ENCODE assay signal across 18 cellular contexts in the genomic region with DNA sequence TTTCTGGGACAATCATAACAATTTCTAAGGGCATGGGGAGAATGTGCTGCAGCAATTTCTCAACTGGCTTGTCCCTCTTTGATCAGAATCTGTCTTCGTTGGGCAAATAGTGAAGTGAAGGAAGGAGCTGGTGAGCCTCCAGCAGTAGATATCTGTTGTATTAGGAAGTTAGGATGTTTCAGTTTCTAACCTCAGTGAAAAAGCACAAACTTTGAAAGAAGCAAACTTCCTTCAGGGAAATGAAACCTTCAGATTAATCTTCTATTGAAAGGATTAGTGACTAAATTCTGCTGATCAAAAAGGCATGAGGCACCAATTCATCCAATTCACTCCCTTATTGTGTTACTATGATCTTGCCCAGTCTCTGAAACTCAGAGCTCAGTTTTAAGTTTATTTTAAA. TPM values are rescaled to one million over a fixed set of nuclear protein-coding genes. Genes with fewer than 3 reads are reported as not detected.
A peak's percentile ranks its signal among the peaks of the same experiment; 100 is the strongest.
DNase-seq lines count a peak whose midpoint lies in the region; ATAC-seq and TF ChIP-seq lines count a peak whose summit lies in the region.
"Had no signal": no experiment of that assay in that cellular context is flagged by ENCODE, and none has a peak within 500 bp of the region (broad histone marks: within the 10 kb centered on the region; RNA-seq: fewer than 3 reads in every experiment).

No MANE protein-coding gene starts in this region.

- TF ChIP-seq CTCF in heart right ventricle (IDR thresholded peaks at IDR 0.05) (no peak), right atrium auricular region (IDR thresholded peaks at IDR 0.05) (no peak), upper lobe of right lung (IDR thresholded peaks at IDR 0.05) (no peak)

- ATAC-seq in heart right ventricle (no peak), naive B cell (ENCODE audit: low read depth in 2 of 2) (peak; percentile 46), upper lobe of right lung (no peak)
- ATAC-seq: activated CD4-positive, CD25-positive, alpha-beta regulatory T cell treated with anti-CD3 and anti-CD28 coated beads, Interleukin-2, amount 50 U/mL, for 24 hours; HepG2 had no signal

- peaks cover 0 to 77% (median 21%) of the 10 kb centered on the region in 9 donors for H3K4me1 ChIP-seq in heart right ventricle
- H3K4me1 ChIP-seq in right atrium auricular region, result peaks cover 0 to 24% of the 10 kb centered on the region in 2 donors
- H3K4me1 ChIP-seq in upper lobe of right lung, result peaks cover 20% of the 10 kb centered on the region

- peaks cover 0 to 27% (median 0%) of the 10 kb centered on the region in 9 donors for H3K36me3 ChIP-seq in heart right ventricle
- H3K36me3 ChIP-seq in right atrium auricular region, result no peaks in the 10 kb centered on the region
- peaks cover 7% of the 10 kb centered on the region for H3K36me3 ChIP-seq in upper lobe of right lung
- H3K36me3 ChIP-seq: adrenal gland, tibial artery had no signal

- peaks cover 0 to 4% (median 0%) of the 10 kb centered on the region in 3 donors for H3K27me3 Mint-ChIP-seq in naive B cell

- intact Hi-C loops in heart right ventricle (cut with DNase I), result loop anchor here in 2 of 10 donors (5.0 kb wide), 2 partner anchors 70 to 75 kb away; no protein-coding TSS in a partner anchor
- intact Hi-C loops in upper lobe of right lung (cut with DNase I), result no loop called here

- no peaks in the 10 kb centered on the region for H3K36me3 Mint-ChIP-seq in naive B cell

- DNase-seq in heart right ventricle, result no peak
- DNase-seq in right atrium auricular region (ENCODE audit: low spot score), result no peak
- no peak for DNase-seq in caudate nucleus (lab: John Stamatoyannopoulos, UW)
- DNase-seq in naive B cell, result peak; percentile 37
- DNase-seq in upper lobe of right lung, result no peak
- no peak for DNase-seq in NCI-H345 treated with DMSO at 0.1 percent for 48 hours (lab: John Stamatoyannopoulos, UW; ENCODE audit: unreplicated experiment)
- no peak for DNase-seq in NCI-H2081 (lab: John Stamatoyannopoulos, UW)
- no peak for DNase-seq in DMS153 (lab: John Stamatoyannopoulos, UW)
- DNase-seq: activated T-cell treated with anti-CD3 and anti-CD28 coated beads, Interleukin-2, amount 50 U/mL, for 1 hour; adrenal gland; DMS53; HFFc6; NCI-H1417 treated with DMSO at 0.1 percent for 48 hours; NCI-H774; SK-N-SH; tibial artery had no signal

- H3K9me3 ChIP-seq in heart right ventricle, result no peaks in the 10 kb centered on the region
- H3K9me3 ChIP-seq in right atrium auricular region, result no peaks in the 10 kb centered on the region
- H3K9me3 ChIP-seq in upper lobe of right lung, result no peaks in the 10 kb centered on the region
- H3K9me3 ChIP-seq: adrenal gland, SK-N-SH, tibial artery had no signal

- H3K27me3 ChIP-seq in heart right ventricle (peaks cover 0 to 24% (median 0%) of the 10 kb centered on the region in 7 donors), right atrium auricular region (no peaks in the 10 kb centered on the region), upper lobe of right lung (peaks cover 6% of the 10 kb centered on the region)

- H3K4me1 Mint-ChIP-seq in naive B cell, result peaks cover 26 to 37% (median 28%) of the 10 kb centered on the region in 3 donors

- WGBS in heart right ventricle, 2 donors, result 48 to 50% methylated on average over 1 of the region's 1 CpG

- peak overlapping the region in 7 of 10 donors; percentile 65 to 92 (median 75) for H3K4me3 ChIP-seq in heart right ventricle
- H3K4me3 ChIP-seq in right atrium auricular region, result peak overlapping the region in 1 of 2 donors; percentile 63
- H3K4me3 ChIP-seq in upper lobe of right lung, result peak overlapping the region; percentile 61

- H3K27ac Mint-ChIP-seq in naive B cell, result peak overlapping the region in 4 of 6 donors; percentile 18 to 47 (median 26)
- H3K27ac Mint-ChIP-seq: HFFc6 had no signal

- H3K27ac ChIP-seq in heart right ventricle (peak overlapping the region in 5 of 10 donors; percentile 76 to 94 (median 91)), right atrium auricular region (peak overlapping the region in 1 of 2 donors; percentile 67), caudate nucleus (ENCODE audit: low read depth, low read length) (peak overlapping the region; percentile 56), upper lobe of right lung (peak overlapping the region; percentile 77)
- H3K27ac ChIP-seq: tibial artery had no signal

- H3K9me3 Mint-ChIP-seq in naive B cell, result no peaks in the 10 kb centered on the region
- H3K9me3 Mint-ChIP-seq: HFFc6 had no signal

- peak overlapping the region; percentile 80 to 98 (median 90) for H3K4me3 Mint-ChIP-seq in naive B cell
- H3K4me3 Mint-ChIP-seq: HFFc6 had no signal

RNA-seq across cellular contexts. Expression of a gene that starts 24.3 kb away (rescaled TPM):
- total RNA-seq in heart right ventricle, result 10 to 100 TPM in 3 of 10 donors, 1 to 10 TPM in 7; 3.9 to 16.9 (median 9.1) TPM
- 10 to 100 TPM; 10.7 to 14.0 TPM for polyA plus RNA-seq in heart right ventricle
- total RNA-seq in right atrium auricular region, result 10 to 100 TPM in 1 of 2 donors, 1 to 10 TPM in 1; 4.6 to 13.1 TPM
- 10 to 100 TPM; 12.7 to 23.7 (median 16.1) TPM for polyA plus RNA-seq in naive B cell (ENCODE audit: low read depth in 6 of 6)
- 65.1 TPM for total RNA-seq in upper lobe of right lung
- total RNA-seq: HepG2 had no signal
- polyA plus RNA-seq: HepG2 had no signal

Comparison
In these comparisons a context has a peak if more than half of its experiments do, and no peak if none do; other contexts are left out.
1. ATAC-seq: peak in naive B cell (2 of 2); none in heart right ventricle (0 of 8) and upper lobe of right lung (single experiment).